ENCODE assay signal across 11 cellular contexts in the genomic region with DNA sequence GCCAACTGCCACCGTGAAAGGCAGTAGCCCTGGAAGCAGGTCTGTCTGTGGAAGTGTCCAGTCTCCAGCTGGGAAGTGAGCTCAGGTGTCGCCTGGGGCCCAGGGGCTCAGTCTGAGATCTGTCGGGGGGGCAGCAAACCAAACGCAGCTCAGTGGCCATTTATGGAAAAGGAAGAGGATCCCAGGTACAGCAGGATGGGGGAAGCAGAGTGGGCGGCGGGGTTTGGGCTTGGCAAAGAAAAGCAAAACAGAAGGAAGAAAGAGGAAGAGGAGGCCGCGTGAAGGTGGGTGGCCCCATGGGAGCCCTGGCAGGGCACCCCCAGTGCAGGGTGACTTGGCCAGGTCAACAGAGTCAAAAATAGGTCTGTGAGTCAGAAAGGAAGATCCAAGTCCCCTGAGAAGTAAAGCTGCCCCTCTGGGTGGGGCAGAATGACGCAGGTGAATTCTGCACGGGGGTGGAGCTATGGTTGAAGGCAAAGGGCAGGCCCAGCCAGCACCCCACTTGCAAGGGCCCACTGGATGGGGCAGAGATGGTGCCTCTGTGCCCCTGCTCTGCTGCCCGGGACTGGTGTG.
DNase-seq lines count a peak whose midpoint lies in the region; ATAC-seq and TF ChIP-seq lines count a peak whose summit lies in the region.
"Had no signal": no experiment of that assay in that cellular context is flagged by ENCODE, and none has a peak within 500 bp of the region (broad histone marks: within the 10 kb centered on the region; RNA-seq: fewer than 3 reads in every experiment).

No MANE protein-coding gene starts in this region.

- DNase-seq in GM12865 (ENCODE audit: low read depth) (peak; percentile 58), RWPE2 (ENCODE audit: low spot score) (no peak), DMS79 treated with DMSO at 0.1 percent for 48 hours (lab: John Stamatoyannopoulos, UW) (no peak), GOT3 (lab: John Stamatoyannopoulos, UW) (no peak), SW 1271 (lab: John Stamatoyannopoulos, UW) (no peak)
- no peak for DNase-seq in activated T-cell treated with anti-CD3 and anti-CD28 coated beads, Interleukin-2, amount 50 U/mL, for 24 hours
- DNase-seq: hypothalamus, NCI-H2029 treated with DMSO at 0.1 percent for 48 hours had no signal

- H3K4me3 ChIP-seq in GM12865 (ENCODE audit: low read depth, low read length) (no peak overlapping the region), RWPE2 (ENCODE audit: severe bottlenecking) (no peak overlapping the region)

- H3K36me3 Mint-ChIP-seq in nephron (ENCODE audit: low read depth): no peaks in the 10 kb centered on the region
- H3K36me3 Mint-ChIP-seq in activated T-cell treated with anti-CD3 and anti-CD28 coated beads, Interleukin-2, amount 50 U/mL, for 24 hours (ENCODE audit: low read depth): no peaks in the 10 kb centered on the region

- no peaks in the 10 kb centered on the region for H3K27me3 ChIP-seq in RWPE2 (ENCODE audit: insufficient read depth, poor library complexity, severe bottlenecking)

- no peaks in the 10 kb centered on the region for H3K9me3 ChIP-seq in RWPE2 (ENCODE audit: severe bottlenecking)

- peaks cover 67% of the 10 kb centered on the region for H3K4me1 Mint-ChIP-seq in nephron
- peaks cover 13% of the 10 kb centered on the region for H3K4me1 Mint-ChIP-seq in activated T-cell treated with anti-CD3 and anti-CD28 coated beads, Interleukin-2, amount 50 U/mL, for 24 hours (ENCODE audit: low read depth)

- H3K36me3 ChIP-seq in RWPE2 (ENCODE audit: low read depth): peaks cover 24% of the 10 kb centered on the region

- peak overlapping the region in 2 of 3 experiments; percentile 21 to 51 for H3K27ac Mint-ChIP-seq in nephron
- H3K27ac Mint-ChIP-seq in activated T-cell treated with anti-CD3 and anti-CD28 coated beads, Interleukin-2, amount 50 U/mL, for 24 hours: no peak overlapping the region
- H3K27ac Mint-ChIP-seq: CD14-positive monocyte had no signal

- no peak overlapping the region for H3K4me3 Mint-ChIP-seq in nephron
- no peak overlapping the region for H3K4me3 Mint-ChIP-seq in activated T-cell treated with anti-CD3 and anti-CD28 coated beads, Interleukin-2, amount 50 U/mL, for 24 hours
- H3K4me3 Mint-ChIP-seq: CD14-positive monocyte had no signal

- peaks cover 12% of the 10 kb centered on the region for H3K27me3 Mint-ChIP-seq in nephron (ENCODE audit: low read depth)
- H3K27me3 Mint-ChIP-seq in activated T-cell treated with anti-CD3 and anti-CD28 coated beads, Interleukin-2, amount 50 U/mL, for 24 hours: peaks cover 47% of the 10 kb centered on the region

- H3K4me1 ChIP-seq in RWPE2 (ENCODE audit: insufficient read depth, poor library complexity, severe bottlenecking): peaks cover 25% of the 10 kb centered on the region

- peak overlapping the region; percentile 65 for H3K27ac ChIP-seq in RWPE2 (ENCODE audit: poor library complexity, severe bottlenecking)

- TF ChIP-seq CTCF in GM12865 (IDR thresholded peaks at IDR 0.05; ENCODE audit: insufficient read depth, low read depth, low read length, missing control alignments) (no peak), RWPE2 (IDR thresholded peaks at IDR 0.05; ENCODE audit: poor library complexity, severe bottlenecking) (no peak), nephron (IDR thresholded peaks at IDR 0.05; ENCODE audit: unreplicated experiment in 3 of 3) (no peak)

- peak; percentile 46 for ATAC-seq in GM21825 (IDR thresholded peaks at IDR 0.05; ENCODE audit: unreplicated experiment)
- no peak for ATAC-seq in RWPE2 (ENCODE audit: low read depth)

- H3K9me3 Mint-ChIP-seq in nephron: no peaks in the 10 kb centered on the region
- H3K9me3 Mint-ChIP-seq in activated T-cell treated with anti-CD3 and anti-CD28 coated beads, Interleukin-2, amount 50 U/mL, for 24 hours: no peaks in the 10 kb centered on the region
